Comparison of ENCODE assay signal across 9 cellular contexts in genomic region chr19:55115446-55116065, GRCh38. TPM values are rescaled to one million over a fixed set of nuclear protein-coding genes. Genes with fewer than 3 reads are reported as not detected.
A peak's percentile ranks its signal among the peaks of the same experiment; 100 is the strongest.
DNase-seq lines count a peak whose midpoint lies in the region; ATAC-seq, FAIRE-seq and TF ChIP-seq lines count a peak whose summit lies in the region.
"Had no signal": no experiment of that assay in that cellular context is flagged by ENCODE, and none has a peak within 500 bp of the region (broad histone marks: within the 10 kb centered on the region; RNA-seq: fewer than 3 reads in every experiment).

No MANE protein-coding gene starts in this region.

- peaks cover 40% of the 10 kb centered on the region for H3K4me1 ChIP-seq in astrocyte (ENCODE audit: insufficient read depth, low read length)
- H3K4me1 ChIP-seq in liver (ENCODE audit: control insufficient read depth in 4 of 4, insufficient read depth in 4 of 4, low read length in 3 of 4), result peaks cover 6 to 38% (median 27%) of the 10 kb centered on the region in 4 donors
- H3K4me1 ChIP-seq in upper lobe of left lung, result peaks cover 31 to 56% (median 50%) of the 10 kb centered on the region in 4 donors

- TF ChIP-seq POLR2A in upper lobe of left lung (IDR thresholded peaks at IDR 0.05), result no peak

- H3K27ac Mint-ChIP-seq in activated naive CD4-positive, alpha-beta T cell treated with anti-CD3 and anti-CD28 coated beads, Interleukin-2, amount 10 ng/mL, durations not matched to agents 7 days and 5 days, result peak overlapping the region; percentile 96
- peak overlapping the region; percentile 97 for H3K27ac Mint-ChIP-seq in astrocyte (ENCODE audit: unreplicated experiment)

- no peak for TF ChIP-seq RAD21 in liver (IDR thresholded peaks at IDR 0.05)

- H3K27ac ChIP-seq in astrocyte (ENCODE audit: low read depth, low read length) (peak overlapping the region; percentile 83), liver (ENCODE audit: low read depth in 1 of 2, low read length in 2 of 2) (peak overlapping the region in 1 of 2 donors; percentile 21), upper lobe of left lung (peak overlapping the region; percentile 88 to 92 (median 90))

- peak overlapping the region; percentile 100 for H3K4me2 ChIP-seq in astrocyte (ENCODE audit: low read length)

- H3K36me3 ChIP-seq in astrocyte (ENCODE audit: insufficient read depth, low read length) (no peaks in the 10 kb centered on the region), liver (ENCODE audit: control insufficient read depth in 4 of 4, insufficient read depth in 3 of 4, low read depth in 1 of 4, low read length in 3 of 4) (peaks cover 0 to 6% (median 0%) of the 10 kb centered on the region in 4 donors), upper lobe of left lung (peaks cover 0 to 17% (median 11%) of the 10 kb centered on the region in 4 donors)

- WGBS in liver, result 68% methylated on average over 13 of the region's 13 CpGs
- 68 to 75% methylated on average over 12 to 13 of the region's 13 CpGs for WGBS in upper lobe of left lung, 2 donors

- CTCF ChIA-PET in activated naive CD4-positive, alpha-beta T cell treated with anti-CD3 and anti-CD28 coated beads, Interleukin-2, amount 10 ng/mL, durations not matched to agents 7 days and 5 days (lab: Charles Lee), result interaction anchor here (2.0 kb wide), 1 partner anchor 27 kb away, joined by 7 read pairs; no protein-coding TSS in a partner anchor

- ATAC-seq in upper lobe of left lung (ENCODE audit: low FRiP score in 2 of 2), result no peak
- ATAC-seq in GM19351 (IDR thresholded peaks at IDR 0.05; ENCODE audit: unreplicated experiment), result no peak

- H3K27me3 Mint-ChIP-seq in activated naive CD4-positive, alpha-beta T cell treated with anti-CD3 and anti-CD28 coated beads, Interleukin-2, amount 10 ng/mL, durations not matched to agents 7 days and 5 days, result peaks cover 5% of the 10 kb centered on the region
- peaks cover 2% of the 10 kb centered on the region for H3K27me3 Mint-ChIP-seq in astrocyte (ENCODE audit: low read depth, unreplicated experiment)

- peaks cover 50% of the 10 kb centered on the region for H3K4me1 Mint-ChIP-seq in activated naive CD4-positive, alpha-beta T cell treated with anti-CD3 and anti-CD28 coated beads, Interleukin-2, amount 10 ng/mL, durations not matched to agents 7 days and 5 days
- peaks cover 16% of the 10 kb centered on the region for H3K4me1 Mint-ChIP-seq in astrocyte (ENCODE audit: low read depth, unreplicated experiment)

- TF ChIP-seq EP300 in upper lobe of left lung (IDR thresholded peaks at IDR 0.05), result no peak

- H3K9ac ChIP-seq in astrocyte (ENCODE audit: low read length), result peak overlapping the region; percentile 99
- H3K9ac ChIP-seq in liver (ENCODE audit: low read depth in 1 of 2, low read length in 2 of 2), result no peak overlapping the region

- H3K27me3 ChIP-seq in astrocyte (ENCODE audit: insufficient read depth, low read length) (no peaks in the 10 kb centered on the region), liver (ENCODE audit: control insufficient read depth in 4 of 4, insufficient read depth in 4 of 4, low read length in 3 of 4) (no peaks in the 10 kb centered on the region), upper lobe of left lung (no peaks in the 10 kb centered on the region)

- peak overlapping the region; percentile 95 for H3K4me3 Mint-ChIP-seq in activated naive CD4-positive, alpha-beta T cell treated with anti-CD3 and anti-CD28 coated beads, Interleukin-2, amount 10 ng/mL, durations not matched to agents 7 days and 5 days
- peak overlapping the region; percentile 98 for H3K4me3 Mint-ChIP-seq in astrocyte (ENCODE audit: unreplicated experiment)

- peaks cover 17% of the 10 kb centered on the region for H3K36me3 Mint-ChIP-seq in activated naive CD4-positive, alpha-beta T cell treated with anti-CD3 and anti-CD28 coated beads, Interleukin-2, amount 10 ng/mL, durations not matched to agents 7 days and 5 days
- H3K36me3 Mint-ChIP-seq in astrocyte (ENCODE audit: low read depth, unreplicated experiment), result no peaks in the 10 kb centered on the region

- H3K9me3 ChIP-seq in astrocyte (ENCODE audit: insufficient read depth, low read depth, low read length), result no peaks in the 10 kb centered on the region
- no peaks in the 10 kb centered on the region for H3K9me3 ChIP-seq in liver (ENCODE audit: control insufficient read depth in 4 of 4, low read length in 3 of 4)
- no peaks in the 10 kb centered on the region for H3K9me3 ChIP-seq in upper lobe of left lung

- peak overlapping the region; percentile 86 for H3K4me3 ChIP-seq in astrocyte (ENCODE audit: insufficient read depth, low read depth, low read length)
- H3K4me3 ChIP-seq in liver (ENCODE audit: low read depth in 1 of 3, low read length in 3 of 3), result peak overlapping the region in 2 of 3 donors; percentile 88 to 99
- H3K4me3 ChIP-seq in upper lobe of left lung, result peak overlapping the region in 3 of 4 donors; percentile 93 to 99 (median 96)

- no peak overlapping the region for H2AFZ ChIP-seq in astrocyte (ENCODE audit: low read depth, low read length)

- DNase-seq in activated naive CD4-positive, alpha-beta T cell treated with anti-CD3 and anti-CD28 coated beads, Interleukin-2, amount 10 ng/mL, durations not matched to agents 7 days and 5 days, result no peak
- no peak for DNase-seq in activated naive CD4-positive, alpha-beta T cell treated with anti-CD3 and anti-CD28 coated beads, Interleukin-2, amount 50 U/mL, for 16 hours
- DNase-seq in astrocyte (ENCODE audit: low read depth) (peak; percentile 40), upper lobe of left lung (no peak), NCI-H1105 (lab: John Stamatoyannopoulos, UW) (no peak), HK-2 (ENCODE audit: unreplicated experiment) (no peak)
- DNase-seq: NCI-H1436 treated with DMSO at 0.1 percent for 48 hours had no signal

- H3K9me3 Mint-ChIP-seq in activated naive CD4-positive, alpha-beta T cell treated with anti-CD3 and anti-CD28 coated beads, Interleukin-2, amount 10 ng/mL, durations not matched to agents 7 days and 5 days, result no peaks in the 10 kb centered on the region
- no peaks in the 10 kb centered on the region for H3K9me3 Mint-ChIP-seq in astrocyte (ENCODE audit: unreplicated experiment)

- no peak for TF ChIP-seq CTCF in astrocyte (IDR thresholded peaks at IDR 0.05; ENCODE audit: insufficient read depth, low read depth, low read length)
- no peak for TF ChIP-seq CTCF in liver (IDR thresholded peaks at IDR 0.05; ENCODE audit: low read depth, low read length, missing input control)
- TF ChIP-seq CTCF in upper lobe of left lung (IDR thresholded peaks at IDR 0.05), result no peak

- H3K79me2 ChIP-seq in astrocyte (ENCODE audit: insufficient read depth, low read length), result peaks cover 61% of the 10 kb centered on the region

- peaks cover 61% of the 10 kb centered on the region for H4K20me1 ChIP-seq in astrocyte (ENCODE audit: insufficient read depth, low read length)

- no peak for FAIRE-seq in astrocyte (lab: Jason Lieb, UNC)

TF ChIP-seq in liver, 16 proteins besides CTCF, POLR2A, EP300 and RAD21 (continues in another document):
- TF ChIP-seq MAX (IDR thresholded peaks at IDR 0.05) (no peak), JUND (IDR thresholded peaks at IDR 0.05) (no peak), NR2F2 (IDR thresholded peaks at IDR 0.05) (no peak), GABPA (IDR thresholded peaks at IDR 0.05 in 1 of 2, conservative IDR thresholded peaks at IDR 0.05 in 1 of 2) (no peak), HNF4G (IDR thresholded peaks at IDR 0.05) (no peak), EGR1 (IDR thresholded peaks at IDR 0.05; ENCODE audit: low read depth in 2 of 2) (no peak), TAF1 (conservative IDR thresholded peaks at IDR 0.05) (no peak), ZBTB33 (IDR thresholded peaks at IDR 0.05) (no peak), HNF4A (conservative IDR thresholded peaks at IDR 0.05) (no peak), FOXA2 (IDR thresholded peaks at IDR 0.05) (no peak), SP1 (IDR thresholded peaks at IDR 0.05) (no peak)

RNA-seq across cellular contexts. Expression of gene PPP1R12C, which starts 1.9 kb away (rescaled TPM):
- total RNA-seq in astrocyte (79.7 and 86.2 TPM in 2 replicates), liver (10 to 100 TPM; 20.3 to 29.5 TPM), upper lobe of left lung (100 to 1,000 TPM in 5 of 6 donors, 10 to 100 TPM in 1; 99.6 to 369 (median 158) TPM)
- polyA plus RNA-seq in liver, result 10 to 100 TPM in 1 of 2 donors, 1 to 10 TPM in 1; 7.4 to 35.8 TPM

RNA-seq across cellular contexts. Expression of gene TNNT1, which starts 33.5 kb away (rescaled TPM):
- 7.1 and 8.3 TPM in 2 replicates for total RNA-seq in astrocyte
- under 1 TPM in 1 of 2 donors, not detected in 1; 0.28 TPM for total RNA-seq in liver
- under 1 TPM in 1 of 2 donors, not detected in 1; 0.15 TPM for polyA plus RNA-seq in liver
- 10 to 100 TPM in 1 of 6 donors, 1 to 10 TPM in 4, not detected in 1; 1.3 to 31.2 (median 2.4) TPM for total RNA-seq in upper lobe of left lung

RNA-seq across cellular contexts. Expression of gene EPS8L1, which starts 39.9 kb away (rescaled TPM):
- total RNA-seq in astrocyte, result 7.6 and 9.2 TPM in 2 replicates
- 1 to 10 TPM in 1 of 2 donors, under 1 TPM in 1; 0.65 to 1.5 TPM for total RNA-seq in liver
- polyA plus RNA-seq in liver, result 1 to 10 TPM in 1 of 2 donors, under 1 TPM in 1; 0.40 to 1.1 TPM
- total RNA-seq in upper lobe of left lung, result 10 to 100 TPM; 30.2 to 55.7 (median 43.3) TPM

RNA-seq across cellular contexts. Expression of gene TNNI3, which starts 42.0 kb away (rescaled TPM):
- total RNA-seq in astrocyte (not detected in 2 replicates), liver (not detected), upper lobe of left lung (10 to 100 TPM in 2 of 6 donors, 1 to 10 TPM in 4; 1.0 to 14.6 (median 5.9) TPM)
- not detected for polyA plus RNA-seq in liver

RNA-seq across cellular contexts. Expression of gene DNAAF3, which starts 50.9 kb away (rescaled TPM):
- total RNA-seq in astrocyte (1.3 and 1.8 TPM in 2 replicates), liver (under 1 TPM; 0.23 to 0.50 TPM), upper lobe of left lung (10 to 100 TPM in 4 of 6 donors, 1 to 10 TPM in 2; 4.2 to 27.4 (median 18.3) TPM)
- under 1 TPM; 0.18 to 0.64 TPM for polyA plus RNA-seq in liver
